ENCODE assay signal across 8 cellular contexts in genomic region chr16:67415872-67416793, GRCh38. TPM values are rescaled to one million over a fixed set of nuclear protein-coding genes. Genes with fewer than 3 reads are reported as not detected.
DNase-seq lines count a peak whose midpoint lies in the region; ATAC-seq and TF ChIP-seq lines count a peak whose summit lies in the region.

Gene ZDHHC1 (minus strand): TSS chr16:67416477. CDS start chr16:67407775, 8,702 bp downstream.

- CTCF ChIA-PET in activated CD8-positive, alpha-beta T cell treated with anti-CD3 and anti-CD28 coated beads for 36 hours (lab: Charles Lee): interaction anchor here (0.7 to 3.0 kb wide), 7 partner anchors 11 to 69 kb away, joined by 3 to 25 read pairs (median 4); no protein-coding TSS in a partner anchor

- no peak for TF ChIP-seq POLR2A in NB4 (IDR thresholded peaks at IDR 0.05; ENCODE audit: extremely low read depth, insufficient read length)

- peak; percentile 94 for DNase-seq in D341Med (ENCODE audit: low spot score)
- no peak for DNase-seq in NB4 (ENCODE audit: low read depth)
- peak; percentile 57 for DNase-seq in activated CD8-positive, alpha-beta T cell treated with anti-CD3 and anti-CD28 coated beads for 36 hours
- DNase-seq in endothelial cell (ENCODE audit: low spot score): peak; percentile 86
- peak; percentile 78 for DNase-seq in medulla oblongata (ENCODE audit: extremely low spot score)
- peak; percentile 42 to 52 for DNase-seq in stimulated activated CD8-positive, alpha-beta memory T cell treated with anti-CD3 and anti-CD28 coated beads, Interleukin-2, amount 100 ng/mL, for 48 hours (ENCODE audit: low read depth in 2 of 2)

- peak within 1 kb of the TSS; percentile 65 for H3K4me3 Mint-ChIP-seq in activated CD8-positive, alpha-beta T cell treated with anti-CD3 and anti-CD28 coated beads for 36 hours
- H3K4me3 Mint-ChIP-seq in endothelial cell (ENCODE audit: unreplicated experiment): peak within 1 kb of the TSS; percentile 91

- TF ChIP-seq CTCF in NB4 (IDR thresholded peaks at IDR 0.05; ENCODE audit: low read depth, low read length) (peak; percentile 27), endothelial cell (IDR thresholded peaks at IDR 0.05; ENCODE audit: unreplicated experiment) (no peak)
- peak; percentile 48 for TF ChIP-seq CTCF in activated CD8-positive, alpha-beta T cell treated with anti-CD3 and anti-CD28 coated beads for 36 hours (IDR thresholded peaks at IDR 0.05)

- POLR2A ChIA-PET in activated CD8-positive, alpha-beta T cell treated with anti-CD3 and anti-CD28 coated beads for 36 hours (lab: Charles Lee): interaction anchor here (0.7 to 1.1 kb wide), 3 partner anchors 9 to 36 kb away, joined by 3 read pairs; no protein-coding TSS in a partner anchor

- no peaks in the 10 kb centered on the region for H3K9me3 Mint-ChIP-seq in activated CD8-positive, alpha-beta T cell treated with anti-CD3 and anti-CD28 coated beads for 36 hours
- no peaks in the 10 kb centered on the region for H3K9me3 Mint-ChIP-seq in endothelial cell (ENCODE audit: unreplicated experiment)

- H3K36me3 Mint-ChIP-seq in activated CD8-positive, alpha-beta T cell treated with anti-CD3 and anti-CD28 coated beads for 36 hours (ENCODE audit: low read depth): no peaks in the 10 kb centered on the region
- H3K36me3 Mint-ChIP-seq in endothelial cell (ENCODE audit: low read depth, unreplicated experiment): peaks cover 9% of the 10 kb centered on the region

- peaks cover 26% of the 10 kb centered on the region for H3K27me3 Mint-ChIP-seq in activated CD8-positive, alpha-beta T cell treated with anti-CD3 and anti-CD28 coated beads for 36 hours
- peaks cover 1% of the 10 kb centered on the region for H3K27me3 Mint-ChIP-seq in endothelial cell (ENCODE audit: unreplicated experiment)

- H3K4me1 Mint-ChIP-seq in activated CD8-positive, alpha-beta T cell treated with anti-CD3 and anti-CD28 coated beads for 36 hours (ENCODE audit: low read depth): peaks cover 5% of the 10 kb centered on the region
- peaks cover 12% of the 10 kb centered on the region for H3K4me1 Mint-ChIP-seq in endothelial cell (ENCODE audit: unreplicated experiment)

- no peak within 1 kb of the TSS for H3K4me3 ChIP-seq in NB4 (ENCODE audit: low read depth, low read length)

- H3K27ac Mint-ChIP-seq in activated CD8-positive, alpha-beta T cell treated with anti-CD3 and anti-CD28 coated beads for 36 hours: no peak within 1 kb of the TSS
- peak within 1 kb of the TSS; percentile 76 for H3K27ac Mint-ChIP-seq in endothelial cell (ENCODE audit: unreplicated experiment)

- intact Hi-C loops in activated CD8-positive, alpha-beta T cell treated with anti-CD3 and anti-CD28 coated beads for 36 hours (cut with micrococcal nuclease): no loop called here

- ATAC-seq in GM21576 (IDR thresholded peaks at IDR 0.05; ENCODE audit: unreplicated experiment): peak; percentile 58
- ATAC-seq in activated CD8-positive, alpha-beta T cell treated with anti-CD3 and anti-CD28 coated beads for 36 hours: peak; percentile 95
- no peak for ATAC-seq in GM18861 (IDR thresholded peaks at IDR 0.05; ENCODE audit: unreplicated experiment)

RNA-seq across cellular contexts. Expression of gene ZDHHC1, which starts in this region (rescaled TPM):
- under 1 TPM; 0.54 to 0.60 TPM for total RNA-seq in activated CD8-positive, alpha-beta T cell treated with anti-CD3 and anti-CD28 coated beads for 36 hours
- 7.2 TPM for total RNA-seq in endothelial cell (ENCODE audit: unreplicated experiment)

Comparison
In these comparisons a context has a peak if more than half of its experiments do, and no peak if none do; other contexts are left out.
1. Peak in DNase-seq and ATAC-seq in activated CD8-positive, alpha-beta T cell treated with anti-CD3 and anti-CD28 coated beads for 36 hours; RNA of the gene not detected or under 1 TPM.